8 cellular contexts compared by ENCODE assay signal in genomic region chr3:130110622-130111169, GRCh38. TPM values are rescaled to one million over a fixed set of nuclear protein-coding genes. Genes with fewer than 3 reads are reported as not detected.
DNase-seq lines count a peak whose midpoint lies in the region; ATAC-seq and TF ChIP-seq lines count a peak whose summit lies in the region.
"Not testable (repeated sequence)": the region's sequence is repeated elsewhere in the genome, so short reads cannot be mapped to it uniquely, and the experiment has no call there.

No MANE protein-coding gene starts in this region.

- POLR2A ChIA-PET in activated B cell treated with CpG ODN at 0.5 μM for 24 hours (lab: Charles Lee) = interaction anchor here (0.6 to 2.2 kb wide), 8 partner anchors 16 to 682 kb away, joined by 3 to 15 read pairs (median 4); partner anchors contain the start of genes EFCAB12, IFT122 and MBD4

- H3K4me1 Mint-ChIP-seq in activated B cell treated with CpG ODN at 0.5 μM for 24 hours = peaks cover 25% of the 10 kb centered on the region
- H3K4me1 Mint-ChIP-seq in glutamatergic neuron (ENCODE audit: low read depth, unreplicated experiment) = peaks cover 17% of the 10 kb centered on the region

- H3K27ac ChIP-seq in breast epithelium = peak overlapping the region; percentile 86 to 90

- peak overlapping the region; percentile 100 for H3K27ac Mint-ChIP-seq in activated B cell treated with CpG ODN at 0.5 μM for 24 hours
- H3K27ac Mint-ChIP-seq in glutamatergic neuron (ENCODE audit: unreplicated experiment) = peak overlapping the region; percentile 97

- peaks cover 16% of the 10 kb centered on the region for H3K36me3 Mint-ChIP-seq in activated B cell treated with CpG ODN at 0.5 μM for 24 hours (ENCODE audit: low read depth)
- H3K36me3 Mint-ChIP-seq in glutamatergic neuron (ENCODE audit: unreplicated experiment) = not testable (repeated sequence)

- not testable (repeated sequence) for H3K27me3 Mint-ChIP-seq in activated B cell treated with CpG ODN at 0.5 μM for 24 hours; glutamatergic neuron (ENCODE audit: unreplicated experiment)

- CTCF ChIA-PET in activated B cell treated with CpG ODN at 0.5 μM for 24 hours (lab: Charles Lee) = not testable (repeated sequence)

- H3K27me3 ChIP-seq in breast epithelium = not testable (repeated sequence)

- H3K4me3 Mint-ChIP-seq in activated B cell treated with CpG ODN at 0.5 μM for 24 hours = peak overlapping the region; percentile 98
- peak overlapping the region; percentile 96 for H3K4me3 Mint-ChIP-seq in glutamatergic neuron (ENCODE audit: unreplicated experiment)

- not testable (repeated sequence) for H3K9me3 Mint-ChIP-seq in activated B cell treated with CpG ODN at 0.5 μM for 24 hours
- H3K9me3 Mint-ChIP-seq in glutamatergic neuron (ENCODE audit: unreplicated experiment) = peaks cover 13% of the 10 kb centered on the region

- not testable (repeated sequence) for H3K4me1 ChIP-seq in breast epithelium

- ATAC-seq in activated B cell treated with CpG ODN at 0.5 μM for 24 hours (ENCODE audit: low read depth) = not testable (repeated sequence)

- DNase-seq in Ammon's horn (ENCODE audit: low spot score) = peak; percentile 23
- DNase-seq in HFF-Myc (ENCODE audit: extremely low read depth, low read depth) = not testable (repeated sequence)
- DNase-seq in NCI-H226 = peak; percentile 35
- peak; percentile 27 for DNase-seq in activated B cell treated with CpG ODN at 0.5 μM for 24 hours
- peak in 1 of 2 donors; percentile 31 for DNase-seq in breast epithelium (ENCODE audit: low spot score in 2 of 2)
- peak; percentile 51 for DNase-seq in glutamatergic neuron
- peak; percentile 43 for DNase-seq in myocyte (ENCODE audit: low read depth)
- DNase-seq in stimulated activated CD4-positive, alpha-beta T cell treated with anti-CD3 and anti-CD28 coated beads, Interleukin-4, amount 100 ng/mL, for 4 hours = peak; percentile 24 to 27

- not testable (repeated sequence) for TF ChIP-seq POLR2A in breast epithelium (IDR thresholded peaks at IDR 0.05)

- not testable (repeated sequence) for H3K36me3 ChIP-seq in breast epithelium

- intact Hi-C loops in activated B cell treated with CpG ODN at 0.5 μM for 24 hours (cut with micrococcal nuclease) = loop anchor here (1.0 to 10.0 kb wide), 9 partner anchors 16 to 1458 kb away; partner anchors contain the start of genes ASTE1, CNBP, IFT122 and NEK11
- intact Hi-C loops in breast epithelium (cut with DNase I; ENCODE audit: low total_unique reads) = not testable (repeated sequence)

- peak overlapping the region; percentile 76 for H3K4me3 ChIP-seq in HFF-Myc (replicated peaks; ENCODE audit: low read depth, low read length)
- peak overlapping the region; percentile 51 to 82 (median 80) for H3K4me3 ChIP-seq in breast epithelium

- TF ChIP-seq CTCF in HFF-Myc (IDR thresholded peaks at IDR 0.05; ENCODE audit: low read depth, low read length, missing control alignments); activated B cell treated with CpG ODN at 0.5 μM for 24 hours (IDR thresholded peaks at IDR 0.05); breast epithelium (IDR thresholded peaks at IDR 0.05); glutamatergic neuron (IDR thresholded peaks at IDR 0.05; ENCODE audit: partially characterized antibody, unreplicated experiment): not testable (repeated sequence)

- not testable (repeated sequence) for H3K9me3 ChIP-seq in breast epithelium

RNA-seq across cellular contexts. Expression of gene ALG1L2, which starts 29.1 kb away (rescaled TPM):
- total RNA-seq in activated B cell treated with CpG ODN at 0.5 μM for 24 hours (3.5 and 4.6 TPM in 2 replicates), breast epithelium (1 to 10 TPM in 1 of 3 donors, not detected in 2; 1.3 TPM), glutamatergic neuron (ENCODE audit: unreplicated experiment) (1.9 TPM), myocyte (not detected in 2 replicates)
- 0.15 TPM for polyA plus RNA-seq in myocyte (2012)
